In the genomic region with DNA sequence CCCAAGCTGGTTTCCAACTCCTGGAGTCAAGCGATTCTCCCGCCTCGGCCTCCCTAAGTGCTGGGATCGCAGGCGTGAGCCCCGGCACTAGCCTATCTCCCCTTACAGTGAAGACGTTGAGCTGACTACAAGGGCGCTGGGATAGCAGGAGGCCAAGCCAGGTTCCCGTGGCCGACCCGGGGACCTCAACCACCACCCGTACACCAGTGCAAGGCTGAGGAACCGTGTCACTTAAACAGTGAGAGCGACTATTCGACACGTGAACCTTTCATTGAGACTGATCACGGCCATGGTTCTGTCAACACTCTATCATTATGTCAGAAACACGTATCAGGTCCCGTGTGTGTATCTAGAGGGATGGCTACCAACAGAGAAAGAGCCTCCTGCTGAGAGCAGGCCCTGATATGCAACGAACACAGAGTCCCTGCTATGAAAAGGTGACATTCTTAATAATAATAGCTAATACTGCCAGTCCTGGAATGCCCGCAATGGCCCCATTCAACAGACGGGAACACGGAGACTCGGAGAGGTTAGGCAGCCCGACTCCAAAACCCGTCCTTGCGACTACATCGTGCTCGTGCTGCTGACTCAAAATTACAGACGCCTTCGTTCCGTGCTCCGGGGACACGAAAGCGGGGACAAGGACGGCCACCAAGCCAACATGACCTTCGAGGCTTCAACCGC, we compare ENCODE assay signal across 8 cellular contexts. TPM values are rescaled to one million over a fixed set of nuclear protein-coding genes. Genes with fewer than 3 reads are reported as not detected.
DNase-seq lines count a peak whose midpoint lies in the region; ATAC-seq, FAIRE-seq and TF ChIP-seq lines count a peak whose summit lies in the region.

No MANE protein-coding gene starts in this region.

- no peak for DNase-seq in activated naive CD4-positive, alpha-beta T cell treated with anti-CD3 and anti-CD28 coated beads for 36 hours
- no peak for DNase-seq in activated naive CD4-positive, alpha-beta T cell (lab: John Stamatoyannopoulos, UW)
- no peak for DNase-seq in NT2/D1 (ENCODE audit: low read depth, low spot score)
- DNase-seq in body of pancreas: peak; percentile 19 to 26 (median 20)
- peak; percentile 76 for DNase-seq in kidney
- peak in 1 of 2 donors; percentile 81 for DNase-seq in suprapubic skin (ENCODE audit: low spot score in 2 of 2)

- H3K27ac ChIP-seq in body of pancreas (peak overlapping the region; percentile 87 to 99 (median 99)), kidney (ENCODE audit: low read depth in 2 of 2, low read length in 2 of 2) (peak overlapping the region; percentile 98), suprapubic skin (peak overlapping the region; percentile 100)

- peak overlapping the region; percentile 94 for H3K4me3 ChIP-seq in NT2/D1 (ENCODE audit: insufficient read length, low read depth)
- H3K4me3 ChIP-seq in body of pancreas: peak overlapping the region; percentile 41 to 42
- peak overlapping the region; percentile 93 to 96 for H3K4me3 ChIP-seq in kidney (ENCODE audit: low read length in 2 of 2)
- H3K4me3 ChIP-seq in suprapubic skin: peak overlapping the region; percentile 95

- intact Hi-C loops in activated naive CD4-positive, alpha-beta T cell treated with anti-CD3 and anti-CD28 coated beads for 36 hours (cut with micrococcal nuclease): loop anchor here (2.0 kb wide), 4 partner anchors 47 to 1193 kb away; a partner anchor contains a TSS
- intact Hi-C loops in body of pancreas (cut with DNase I) (no loop called here), kidney (cut with DNase I) (no loop called here)

- TF ChIP-seq POLR2A in body of pancreas (IDR thresholded peaks at IDR 0.05) (no peak), suprapubic skin (IDR thresholded peaks at IDR 0.05) (no peak)

- peak overlapping the region; percentile 90 for H3K4me3 Mint-ChIP-seq in activated naive CD4-positive, alpha-beta T cell treated with anti-CD3 and anti-CD28 coated beads for 36 hours

- H3K4me1 Mint-ChIP-seq in activated naive CD4-positive, alpha-beta T cell treated with anti-CD3 and anti-CD28 coated beads for 36 hours (ENCODE audit: low read depth): peaks cover 54% of the 10 kb centered on the region

- peaks cover 15% of the 10 kb centered on the region for H3K36me3 Mint-ChIP-seq in activated naive CD4-positive, alpha-beta T cell treated with anti-CD3 and anti-CD28 coated beads for 36 hours (ENCODE audit: low read depth)

- CTCF ChIA-PET in activated naive CD4-positive, alpha-beta T cell treated with anti-CD3 and anti-CD28 coated beads for 36 hours (lab: Charles Lee): interaction anchor here (0.6 to 1.5 kb wide), 2 partner anchors 8 to 15 kb away, joined by 3 to 6 read pairs; no protein-coding TSS in a partner anchor

- peaks cover 8% of the 10 kb centered on the region for H3K4me1 ChIP-seq in NT2/D1 (ENCODE audit: insufficient read depth, insufficient read length)
- H3K4me1 ChIP-seq in body of pancreas: peaks cover 56% of the 10 kb centered on the region
- H3K4me1 ChIP-seq in kidney (ENCODE audit: control insufficient read depth in 1 of 2, insufficient read depth in 1 of 2, low read depth in 1 of 2, low read length in 2 of 2): peaks cover 0 to 14% of the 10 kb centered on the region in 2 donors
- H3K4me1 ChIP-seq in suprapubic skin: peaks cover 50% of the 10 kb centered on the region

- H3K27me3 Mint-ChIP-seq in activated naive CD4-positive, alpha-beta T cell treated with anti-CD3 and anti-CD28 coated beads for 36 hours (ENCODE audit: low read depth): no peaks in the 10 kb centered on the region

- H3K36me3 ChIP-seq in NT2/D1 (ENCODE audit: insufficient read depth, insufficient read length, low read length) (peaks cover 23% of the 10 kb centered on the region), body of pancreas (replicated peaks in 1 of 2; ENCODE audit: insufficient read depth in 1 of 2, low read depth in 2 of 2) (no peaks in the 10 kb centered on the region), kidney (ENCODE audit: control insufficient read depth in 1 of 2, insufficient read depth in 2 of 2, low read length in 2 of 2) (peaks cover 0 to 6% of the 10 kb centered on the region in 2 donors), suprapubic skin (no peaks in the 10 kb centered on the region)

- ATAC-seq in body of pancreas (no peak), HG03342 (IDR thresholded peaks at IDR 0.05; ENCODE audit: unreplicated experiment) (no peak), HG03521 (IDR thresholded peaks at IDR 0.05; ENCODE audit: unreplicated experiment) (no peak)

- 11 to 23% methylated on average over 19 to 38 of the region's 38 CpGs for WGBS in body of pancreas, 2 donors
- WGBS in suprapubic skin: 19% methylated on average over 36 of the region's 38 CpGs

- H3K27ac Mint-ChIP-seq in activated naive CD4-positive, alpha-beta T cell treated with anti-CD3 and anti-CD28 coated beads for 36 hours: peak overlapping the region; percentile 82

- no peaks in the 10 kb centered on the region for H3K9me3 Mint-ChIP-seq in activated naive CD4-positive, alpha-beta T cell treated with anti-CD3 and anti-CD28 coated beads for 36 hours

- no peak for FAIRE-seq in kidney (lab: Jason Lieb, UNC)

- H3K9ac ChIP-seq in NT2/D1 (ENCODE audit: insufficient read length, low read depth): peak overlapping the region; percentile 97
- H3K9ac ChIP-seq in kidney (ENCODE audit: low read length in 2 of 2): peak overlapping the region; percentile 68 to 93

- peak in 1 of 7 experiments; percentile 4 for TF ChIP-seq CTCF in body of pancreas (IDR thresholded peaks at IDR 0.05)
- no peak for TF ChIP-seq CTCF in kidney (IDR thresholded peaks at IDR 0.05; ENCODE audit: borderline replicate concordance, extremely low read depth, insufficient read depth)
- TF ChIP-seq CTCF in suprapubic skin (IDR thresholded peaks at IDR 0.05): no peak

- H3K27me3 ChIP-seq in NT2/D1 (ENCODE audit: insufficient read depth, insufficient read length) (no peaks in the 10 kb centered on the region), body of pancreas (no peaks in the 10 kb centered on the region), suprapubic skin (no peaks in the 10 kb centered on the region)

- H3K9me3 ChIP-seq in NT2/D1 (ENCODE audit: insufficient read depth, low read length) (no peaks in the 10 kb centered on the region), body of pancreas (no peaks in the 10 kb centered on the region), kidney (ENCODE audit: control insufficient read depth in 1 of 2, low read length in 2 of 2) (no peaks in the 10 kb centered on the region), suprapubic skin (no peaks in the 10 kb centered on the region)

- no peak for TF ChIP-seq EP300 in suprapubic skin (IDR thresholded peaks at IDR 0.05)

RNA-seq across cellular contexts. Expression of a gene that starts 0.9 kb away (rescaled TPM):
- 10 to 100 TPM; 41.8 to 42.9 TPM for total RNA-seq in activated naive CD4-positive, alpha-beta T cell treated with anti-CD3 and anti-CD28 coated beads for 36 hours
- 10 to 100 TPM; 30.4 to 33.6 TPM for total RNA-seq in body of pancreas
- total RNA-seq in kidney: 55.9 TPM
- polyA plus RNA-seq in kidney (ENCODE audit: insufficient read depth, low read depth, low replicate concordance): 62.7 TPM
- total RNA-seq in suprapubic skin: 10 to 100 TPM; 53.0 to 62.8 (median 57.9) TPM

RNA-seq across cellular contexts. Expression of a gene that starts 31.6 kb away (rescaled TPM):
- 1 to 10 TPM; 2.8 to 3.6 TPM for total RNA-seq in activated naive CD4-positive, alpha-beta T cell treated with anti-CD3 and anti-CD28 coated beads for 36 hours
- total RNA-seq in body of pancreas (not detected), kidney (2.7 TPM), suprapubic skin (1 to 10 TPM in 3 of 4 donors, under 1 TPM in 1; 0.72 to 2.5 (median 2.0) TPM)
- 0.80 TPM for polyA plus RNA-seq in kidney (ENCODE audit: insufficient read depth, low read depth, low replicate concordance)

Comparison
In these comparisons a context has a peak if more than half of its experiments do, and no peak if none do; other contexts are left out.
1. DNase-seq: peak in body of pancreas (4 of 4) and kidney (single experiment); none in activated naive CD4-positive, alpha-beta T cell treated with anti-CD3 and anti-CD28 coated beads for 36 hours (single experiment), activated naive CD4-positive, alpha-beta T cell (0 of 4) and NT2/D1 (single experiment).
2. H3K4me3 ChIP-seq: peak in every context shown above with its lines; median percentile 95 in suprapubic skin; 94 in kidney; 94 in NT2/D1; 42 in body of pancreas.
3. Peak in every context shown above with its lines, with median percentiles within 50 percentile points of each other: H3K27ac ChIP-seq.